8 cellular contexts compared by ENCODE assay signal in the genomic region with DNA sequence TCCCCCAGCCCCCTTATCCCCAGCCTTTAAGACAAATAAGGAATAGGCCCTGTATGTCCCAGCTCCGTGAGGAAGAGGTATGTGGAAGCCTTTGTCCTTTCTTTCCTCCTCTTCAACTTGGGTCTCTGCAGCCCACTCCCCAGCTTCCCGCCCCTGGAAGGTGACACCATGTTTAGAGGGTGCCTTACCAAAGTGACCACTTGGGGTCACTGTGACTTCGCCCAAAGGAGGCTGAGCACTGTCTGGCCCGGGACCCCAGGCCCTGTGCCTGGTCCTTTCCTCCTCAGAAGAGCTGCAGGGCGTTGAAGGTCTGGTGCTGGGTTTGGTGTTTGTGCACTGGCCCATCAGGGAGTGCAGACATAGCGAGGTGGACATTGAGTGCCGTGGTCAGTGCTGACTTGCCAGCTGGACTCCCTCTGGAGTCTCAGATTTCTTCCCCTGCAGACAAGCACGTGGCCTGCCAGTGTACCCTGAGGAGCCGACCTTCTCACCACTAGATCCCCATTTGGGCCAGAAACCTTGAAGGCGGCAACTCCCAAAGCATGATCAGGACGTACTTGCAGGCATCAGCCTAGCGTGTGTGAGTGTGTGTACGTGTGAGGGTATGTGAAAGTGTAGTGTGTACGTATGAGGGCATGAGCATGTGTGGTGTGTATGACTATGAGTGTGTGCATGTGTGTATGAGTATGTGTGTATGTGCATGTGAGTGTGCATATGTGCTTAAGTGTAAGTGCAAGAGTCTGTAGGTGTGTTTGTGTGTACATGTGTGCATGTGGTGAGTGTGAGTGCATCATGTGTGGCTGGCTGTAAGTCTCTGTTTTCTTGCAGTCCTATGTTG.
DNase-seq lines count a peak whose midpoint lies in the region; ATAC-seq and TF ChIP-seq lines count a peak whose summit lies in the region.

No MANE protein-coding gene starts in this region.

- no peaks in the 10 kb centered on the region for H3K9me3 Mint-ChIP-seq in WTC11

- TF ChIP-seq CTCF in WTC11 (IDR thresholded peaks at IDR 0.05), result peak; percentile 82

- H3K4me3 Mint-ChIP-seq in WTC11, result no peak overlapping the region

- POLR2A ChIA-PET in WTC11 (lab: Charles Lee), result interaction anchor here (1.1 kb wide), 1 partner anchor 228 kb away, joined by 3 read pairs; no protein-coding TSS in a partner anchor

- CTCF ChIA-PET in WTC11 (lab: Charles Lee), result interaction anchor here (0.5 to 4.0 kb wide), 78 partner anchors 9 to 700 kb away, joined by 3 to 52 read pairs (median 4); a partner anchor contains a TSS

- no peak overlapping the region for H3K27ac Mint-ChIP-seq in WTC11

- intact Hi-C loops in left cardiac atrium (cut with DNase I), result loop anchor here (5.0 to 10.0 kb wide), 3 partner anchors 511 to 701 kb away; no protein-coding TSS in a partner anchor

- peaks cover 6% of the 10 kb centered on the region for H3K4me1 Mint-ChIP-seq in WTC11

- no peaks in the 10 kb centered on the region for H3K36me3 Mint-ChIP-seq in WTC11

- peak; percentile 9 for DNase-seq in A172 (ENCODE audit: low spot score)
- peak; percentile 2 for DNase-seq in EL
- DNase-seq in HT-29 (ENCODE audit: low spot score), result peak; percentile 8
- peak; percentile 75 for DNase-seq in WTC11 (ENCODE audit: low spot score)
- no peak for DNase-seq in left cardiac atrium
- peak; percentile 8 for DNase-seq in stimulated activated CD4-positive, alpha-beta T cell treated with anti-CD3 and anti-CD28 coated beads, Interleukin-4, amount 100 ng/mL, for 1 hour
- no peak for DNase-seq in MV-4-11 (lab: John Stamatoyannopoulos, UW)

- peak; percentile 94 for ATAC-seq in WTC11
- peak; percentile 57 to 59 for ATAC-seq in left cardiac atrium
- ATAC-seq in HG03565 (IDR thresholded peaks at IDR 0.05; ENCODE audit: unreplicated experiment), result no peak

- peaks cover 7% of the 10 kb centered on the region; the same call in 1 of the 2 replicates for H3K27me3 Mint-ChIP-seq in WTC11 (ENCODE audit: low read depth)

TF ChIP-seq in WTC11, 78 proteins besides CTCF, POLR2A, EP300 and RAD21 (continues in another document):
- TF ChIP-seq RORB (CRISPR knock-in tag; IDR thresholded peaks at IDR 0.05) (no peak), ZNF138 (CRISPR knock-in tag; conservative IDR thresholded peaks at IDR 0.05) (no peak), NR1H2 (CRISPR knock-in tag; IDR thresholded peaks at IDR 0.05) (no peak), ATF1 (CRISPR knock-in tag; IDR thresholded peaks at IDR 0.05) (no peak), SOX15 (CRISPR knock-in tag; IDR thresholded peaks at IDR 0.05) (no peak), RELA (CRISPR knock-in tag; IDR thresholded peaks at IDR 0.05; ENCODE audit: borderline replicate concordance) (no peak), FOXK1 (CRISPR knock-in tag; IDR thresholded peaks at IDR 0.05) (no peak), SP1 (CRISPR knock-in tag; conservative IDR thresholded peaks at IDR 0.05) (no peak), ZBTB21 (CRISPR knock-in tag; IDR thresholded peaks at IDR 0.05; ENCODE audit: borderline replicate concordance) (no peak), CBFB (CRISPR knock-in tag; IDR thresholded peaks at IDR 0.05; ENCODE audit: low read depth) (no peak), ETV6 (CRISPR knock-in tag; IDR thresholded peaks at IDR 0.05) (no peak), NFATC4 (CRISPR knock-in tag; IDR thresholded peaks at IDR 0.05) (no peak)
- TF ChIP-seq, protein P1, sequence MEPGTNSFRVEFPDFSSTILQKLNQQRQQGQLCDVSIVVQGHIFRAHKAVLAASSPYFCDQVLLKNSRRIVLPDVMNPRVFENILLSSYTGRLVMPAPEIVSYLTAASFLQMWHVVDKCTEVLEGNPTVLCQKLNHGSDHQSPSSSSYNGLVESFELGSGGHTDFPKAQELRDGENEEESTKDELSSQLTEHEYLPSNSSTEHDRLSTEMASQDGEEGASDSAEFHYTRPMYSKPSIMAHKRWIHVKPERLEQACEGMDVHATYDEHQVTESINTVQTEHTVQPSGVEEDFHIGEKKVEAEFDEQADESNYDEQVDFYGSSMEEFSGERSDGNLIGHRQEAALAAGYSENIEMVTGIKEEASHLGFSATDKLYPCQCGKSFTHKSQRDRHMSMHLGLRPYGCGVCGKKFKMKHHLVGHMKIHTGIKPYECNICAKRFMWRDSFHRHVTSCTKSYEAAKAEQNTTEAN (CRISPR knock-in tag; IDR thresholded peaks at IDR 0.05), result no peak
- TF ChIP-seq, protein P2, sequence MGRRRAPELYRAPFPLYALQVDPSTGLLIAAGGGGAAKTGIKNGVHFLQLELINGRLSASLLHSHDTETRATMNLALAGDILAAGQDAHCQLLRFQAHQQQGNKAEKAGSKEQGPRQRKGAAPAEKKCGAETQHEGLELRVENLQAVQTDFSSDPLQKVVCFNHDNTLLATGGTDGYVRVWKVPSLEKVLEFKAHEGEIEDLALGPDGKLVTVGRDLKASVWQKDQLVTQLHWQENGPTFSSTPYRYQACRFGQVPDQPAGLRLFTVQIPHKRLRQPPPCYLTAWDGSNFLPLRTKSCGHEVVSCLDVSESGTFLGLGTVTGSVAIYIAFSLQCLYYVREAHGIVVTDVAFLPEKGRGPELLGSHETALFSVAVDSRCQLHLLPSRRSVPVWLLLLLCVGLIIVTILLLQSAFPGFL (CRISPR knock-in tag; IDR thresholded peaks at IDR 0.05; ENCODE audit: borderline replicate concordance), result no peak
- TF ChIP-seq, protein P3, sequence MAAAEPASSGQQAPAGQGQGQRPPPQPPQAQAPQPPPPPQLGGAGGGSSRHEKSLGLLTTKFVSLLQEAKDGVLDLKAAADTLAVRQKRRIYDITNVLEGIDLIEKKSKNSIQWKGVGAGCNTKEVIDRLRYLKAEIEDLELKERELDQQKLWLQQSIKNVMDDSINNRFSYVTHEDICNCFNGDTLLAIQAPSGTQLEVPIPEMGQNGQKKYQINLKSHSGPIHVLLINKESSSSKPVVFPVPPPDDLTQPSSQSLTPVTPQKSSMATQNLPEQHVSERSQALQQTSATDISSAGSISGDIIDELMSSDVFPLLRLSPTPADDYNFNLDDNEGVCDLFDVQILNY (CRISPR knock-in tag; IDR thresholded peaks at IDR 0.05), result no peak
- TF ChIP-seq, protein P4, sequence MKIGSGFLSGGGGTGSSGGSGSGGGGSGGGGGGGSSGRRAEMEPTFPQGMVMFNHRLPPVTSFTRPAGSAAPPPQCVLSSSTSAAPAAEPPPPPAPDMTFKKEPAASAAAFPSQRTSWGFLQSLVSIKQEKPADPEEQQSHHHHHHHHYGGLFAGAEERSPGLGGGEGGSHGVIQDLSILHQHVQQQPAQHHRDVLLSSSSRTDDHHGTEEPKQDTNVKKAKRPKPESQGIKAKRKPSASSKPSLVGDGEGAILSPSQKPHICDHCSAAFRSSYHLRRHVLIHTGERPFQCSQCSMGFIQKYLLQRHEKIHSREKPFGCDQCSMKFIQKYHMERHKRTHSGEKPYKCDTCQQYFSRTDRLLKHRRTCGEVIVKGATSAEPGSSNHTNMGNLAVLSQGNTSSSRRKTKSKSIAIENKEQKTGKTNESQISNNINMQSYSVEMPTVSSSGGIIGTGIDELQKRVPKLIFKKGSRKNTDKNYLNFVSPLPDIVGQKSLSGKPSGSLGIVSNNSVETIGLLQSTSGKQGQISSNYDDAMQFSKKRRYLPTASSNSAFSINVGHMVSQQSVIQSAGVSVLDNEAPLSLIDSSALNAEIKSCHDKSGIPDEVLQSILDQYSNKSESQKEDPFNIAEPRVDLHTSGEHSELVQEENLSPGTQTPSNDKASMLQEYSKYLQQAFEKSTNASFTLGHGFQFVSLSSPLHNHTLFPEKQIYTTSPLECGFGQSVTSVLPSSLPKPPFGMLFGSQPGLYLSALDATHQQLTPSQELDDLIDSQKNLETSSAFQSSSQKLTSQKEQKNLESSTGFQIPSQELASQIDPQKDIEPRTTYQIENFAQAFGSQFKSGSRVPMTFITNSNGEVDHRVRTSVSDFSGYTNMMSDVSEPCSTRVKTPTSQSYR (CRISPR knock-in tag; IDR thresholded peaks at IDR 0.05), result no peak
- TF ChIP-seq, protein P5, sequence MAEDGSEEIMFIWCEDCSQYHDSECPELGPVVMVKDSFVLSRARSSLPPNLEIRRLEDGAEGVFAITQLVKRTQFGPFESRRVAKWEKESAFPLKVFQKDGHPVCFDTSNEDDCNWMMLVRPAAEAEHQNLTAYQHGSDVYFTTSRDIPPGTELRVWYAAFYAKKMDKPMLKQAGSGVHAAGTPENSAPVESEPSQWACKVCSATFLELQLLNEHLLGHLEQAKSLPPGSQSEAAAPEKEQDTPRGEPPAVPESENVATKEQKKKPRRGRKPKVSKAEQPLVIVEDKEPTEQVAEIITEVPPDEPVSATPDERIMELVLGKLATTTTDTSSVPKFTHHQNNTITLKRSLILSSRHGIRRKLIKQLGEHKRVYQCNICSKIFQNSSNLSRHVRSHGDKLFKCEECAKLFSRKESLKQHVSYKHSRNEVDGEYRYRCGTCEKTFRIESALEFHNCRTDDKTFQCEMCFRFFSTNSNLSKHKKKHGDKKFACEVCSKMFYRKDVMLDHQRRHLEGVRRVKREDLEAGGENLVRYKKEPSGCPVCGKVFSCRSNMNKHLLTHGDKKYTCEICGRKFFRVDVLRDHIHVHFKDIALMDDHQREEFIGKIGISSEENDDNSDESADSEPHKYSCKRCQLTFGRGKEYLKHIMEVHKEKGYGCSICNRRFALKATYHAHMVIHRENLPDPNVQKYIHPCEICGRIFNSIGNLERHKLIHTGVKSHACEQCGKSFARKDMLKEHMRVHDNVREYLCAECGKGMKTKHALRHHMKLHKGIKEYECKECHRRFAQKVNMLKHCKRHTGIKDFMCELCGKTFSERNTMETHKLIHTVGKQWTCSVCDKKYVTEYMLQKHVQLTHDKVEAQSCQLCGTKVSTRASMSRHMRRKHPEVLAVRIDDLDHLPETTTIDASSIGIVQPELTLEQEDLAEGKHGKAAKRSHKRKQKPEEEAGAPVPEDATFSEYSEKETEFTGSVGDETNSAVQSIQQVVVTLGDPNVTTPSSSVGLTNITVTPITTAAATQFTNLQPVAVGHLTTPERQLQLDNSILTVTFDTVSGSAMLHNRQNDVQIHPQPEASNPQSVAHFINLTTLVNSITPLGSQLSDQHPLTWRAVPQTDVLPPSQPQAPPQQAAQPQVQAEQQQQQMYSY (CRISPR knock-in tag; IDR thresholded peaks at IDR 0.05), result no peak
- TF ChIP-seq, protein P6, sequence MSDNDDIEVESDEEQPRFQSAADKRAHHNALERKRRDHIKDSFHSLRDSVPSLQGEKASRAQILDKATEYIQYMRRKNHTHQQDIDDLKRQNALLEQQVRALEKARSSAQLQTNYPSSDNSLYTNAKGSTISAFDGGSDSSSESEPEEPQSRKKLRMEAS (CRISPR knock-in tag; IDR thresholded peaks at IDR 0.05), result no peak

Comparison
In these comparisons a context has a peak if more than half of its experiments do, and no peak if none do; other contexts are left out.
1. DNase-seq: peak in A172 (single experiment), EL (single experiment), HT-29 (single experiment), WTC11 (single experiment) and stimulated activated CD4-positive, alpha-beta T cell treated with anti-CD3 and anti-CD28 coated beads, Interleukin-4, amount 100 ng/mL, for 1 hour (single experiment); none in left cardiac atrium (single experiment) and MV-4-11 (single experiment).